ENCODE assay signal across 13 cellular contexts in the genomic region with DNA sequence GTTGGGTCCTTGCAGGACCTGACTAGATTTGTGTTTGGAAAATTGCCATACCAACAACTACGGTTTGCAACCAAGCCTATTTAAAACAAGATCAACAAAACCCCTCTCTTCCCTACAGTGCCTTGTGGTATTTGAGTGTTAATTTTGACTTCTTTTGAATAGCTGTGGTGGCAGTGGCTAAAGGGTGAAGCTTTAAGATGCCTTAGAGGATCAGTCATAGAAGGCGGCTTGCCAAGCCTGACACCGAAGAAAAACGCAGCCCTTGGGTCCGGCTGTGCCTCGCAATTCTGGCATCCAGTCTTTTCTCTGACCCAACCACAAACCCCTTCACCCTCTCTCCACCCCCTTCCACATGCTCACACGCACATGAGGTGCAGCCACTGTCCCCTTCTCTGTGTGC. TPM values are rescaled to one million over a fixed set of nuclear protein-coding genes. Genes with fewer than 3 reads are reported as not detected.
DNase-seq lines count a peak whose midpoint lies in the region; ATAC-seq and TF ChIP-seq lines count a peak whose summit lies in the region.
"Had no signal": no experiment of that assay in that cellular context is flagged by ENCODE, and none has a peak within 500 bp of the region (broad histone marks: within the 10 kb centered on the region; RNA-seq: fewer than 3 reads in every experiment).

No MANE protein-coding gene starts in this region.

- H3K4me1 ChIP-seq in RWPE2 (ENCODE audit: insufficient read depth, poor library complexity, severe bottlenecking) (no peaks in the 10 kb centered on the region), skeletal muscle satellite cell (ENCODE audit: control insufficient read depth, insufficient read depth, low read length) (peaks cover 13% of the 10 kb centered on the region)

- no peak overlapping the region for H3K27ac Mint-ChIP-seq in activated naive CD4-positive, alpha-beta T cell treated with anti-CD3 and anti-CD28 coated beads, Interleukin-2, amount 50 U/mL, for 72 hours
- H3K27ac Mint-ChIP-seq: natural killer cell; stimulated activated naive CD8-positive, alpha-beta T cell treated with anti-CD3 and anti-CD28 coated beads, Interleukin-15, amount 100 ng/mL, for 72 hours had no signal

- H3K9me3 ChIP-seq in RWPE2 (ENCODE audit: severe bottlenecking) (no peaks in the 10 kb centered on the region), skeletal muscle satellite cell (replicated peaks; ENCODE audit: low read length) (no peaks in the 10 kb centered on the region)

- no peaks in the 10 kb centered on the region for H3K9me3 Mint-ChIP-seq in activated naive CD4-positive, alpha-beta T cell treated with anti-CD3 and anti-CD28 coated beads, Interleukin-2, amount 50 U/mL, for 72 hours
- H3K9me3 Mint-ChIP-seq: natural killer cell had no signal

- no peak overlapping the region for H3K27ac ChIP-seq in RWPE2 (ENCODE audit: poor library complexity, severe bottlenecking)

- H3K9ac ChIP-seq in skeletal muscle satellite cell (ENCODE audit: low read depth, low read length) = no peak overlapping the region

- DNase-seq in HCEC 1CT (peak; percentile 84), RWPE2 (ENCODE audit: low spot score) (no peak), fibroblast of pulmonary artery (ENCODE audit: low read depth) (peak; percentile 89), NCI-H1417 treated with DMSO at 0.1 percent for 48 hours (lab: John Stamatoyannopoulos, UW) (no peak)
- DNase-seq in activated naive CD4-positive, alpha-beta T cell treated with anti-CD3 and anti-CD28 coated beads, Interleukin-2, amount 50 U/mL, for 72 hours (ENCODE audit: low spot score in 2 of 2) = no peak
- no peak for DNase-seq in stimulated activated CD4-positive, alpha-beta T cell treated with anti-CD3 and anti-CD28 coated beads, Interleukin-4, amount 100 ng/mL, for 1 hour
- DNase-seq: activated CD8-positive, alpha-beta memory T cell treated with anti-CD3 and anti-CD28 coated beads, Interleukin-2, amount 50 U/mL, for 4 hours; GDM1; natural killer cell; NCI-H1105; stimulated activated naive CD8-positive, alpha-beta T cell treated with anti-CD3 and anti-CD28 coated beads, Interleukin-15, amount 100 ng/mL, for 72 hours; T-helper 9 cell had no signal

- H3K36me3 ChIP-seq in RWPE2 (ENCODE audit: low read depth) (no peaks in the 10 kb centered on the region), skeletal muscle satellite cell (ENCODE audit: insufficient read depth, low read length) (no peaks in the 10 kb centered on the region)

- H3K27me3 ChIP-seq in RWPE2 (ENCODE audit: insufficient read depth, poor library complexity, severe bottlenecking) (peaks cover 12% of the 10 kb centered on the region), skeletal muscle satellite cell (ENCODE audit: control insufficient read depth, insufficient read depth, low read length) (peaks cover 51% of the 10 kb centered on the region)

- H3K4me3 ChIP-seq in RWPE2 (ENCODE audit: severe bottlenecking) = no peak overlapping the region
- no peak overlapping the region for H3K4me3 ChIP-seq in fibroblast of pulmonary artery (replicated peaks; ENCODE audit: low read depth, low read length)
- no peak overlapping the region for H3K4me3 ChIP-seq in skeletal muscle satellite cell (ENCODE audit: low read length)

- H3K4me2 ChIP-seq in skeletal muscle satellite cell (ENCODE audit: low read length) = peak overlapping the region; percentile 37

- ATAC-seq in RWPE2 (ENCODE audit: low read depth) = peak; percentile 85
- ATAC-seq in activated naive CD4-positive, alpha-beta T cell treated with anti-CD3 and anti-CD28 coated beads, Interleukin-2, amount 50 U/mL, for 72 hours = no peak
- ATAC-seq: natural killer cell; stimulated activated naive CD8-positive, alpha-beta T cell treated with anti-CD3 and anti-CD28 coated beads, Interleukin-15, amount 100 ng/mL, for 72 hours had no signal

- no peak for TF ChIP-seq CTCF in RWPE2 (IDR thresholded peaks at IDR 0.05; ENCODE audit: poor library complexity, severe bottlenecking)
- no peak for TF ChIP-seq CTCF in fibroblast of pulmonary artery (IDR thresholded peaks at IDR 0.05; ENCODE audit: low read length, missing control alignments)

- no peaks in the 10 kb centered on the region for H3K36me3 Mint-ChIP-seq in activated naive CD4-positive, alpha-beta T cell treated with anti-CD3 and anti-CD28 coated beads, Interleukin-2, amount 50 U/mL, for 72 hours
- H3K36me3 Mint-ChIP-seq: natural killer cell had no signal

RNA-seq across cellular contexts. Expression of a gene that starts 32.6 kb away (rescaled TPM):
- total RNA-seq in skeletal muscle satellite cell (2012; rRNA removed) = 5.3 and 8.7 TPM in 2 replicates
- not detected for total RNA-seq in activated naive CD4-positive, alpha-beta T cell treated with anti-CD3 and anti-CD28 coated beads, Interleukin-2, amount 50 U/mL, for 72 hours

Comparison
In these comparisons a context has a peak if more than half of its experiments do, and no peak if none do; other contexts are left out.
1. DNase-seq: peak in HCEC 1CT (single experiment) and fibroblast of pulmonary artery (single experiment); none in RWPE2 (single experiment), activated naive CD4-positive, alpha-beta T cell treated with anti-CD3 and anti-CD28 coated beads, Interleukin-2, amount 50 U/mL, for 72 hours (0 of 2), stimulated activated CD4-positive, alpha-beta T cell treated with anti-CD3 and anti-CD28 coated beads, Interleukin-4, amount 100 ng/mL, for 1 hour (single experiment) and NCI-H1417 treated with DMSO at 0.1 percent for 48 hours (single experiment).